In genomic region chr1:49906365-49906764, GRCh38 we compare ENCODE assay signal across 8 cellular contexts.
"Had no signal": no experiment of that assay in that cellular context is flagged by ENCODE, and none has a peak within 500 bp of the region (broad histone marks: within the 10 kb centered on the region; RNA-seq: fewer than 3 reads in every experiment).

No MANE protein-coding gene starts in this region.

- H3K4me3 ChIP-seq: GM12878 had no signal

- FAIRE-seq: G401.6, GM12878, GM12891, GM12892, GM18507, GM19239 had no signal

- DNase-seq: GDM1, GF-D8 had no signal

- ATAC-seq: GM12878 had no signal
